Comparison of ENCODE assay signal across 25 cellular contexts in genomic region chr9:135305546-135306180, GRCh38.
DNase-seq lines count a peak whose midpoint lies in the region; ATAC-seq, FAIRE-seq and TF ChIP-seq lines count a peak whose summit lies in the region.
"Had no signal": no experiment of that assay in that cellular context is flagged by ENCODE, and none has a peak within 500 bp of the region (broad histone marks: within the 10 kb centered on the region; RNA-seq: fewer than 3 reads in every experiment).

No MANE protein-coding gene starts in this region.

- H4K20me1 ChIP-seq in HepG2 (ENCODE audit: insufficient read depth, low read length) = peaks cover 3% of the 10 kb centered on the region; the same call in 1 of the 2 replicates
- H4K20me1 ChIP-seq in osteoblast (ENCODE audit: insufficient read depth, low read length) = no peaks in the 10 kb centered on the region

- peaks cover 16 to 71% of the 10 kb centered on the region in 2 experiments; a peak in 4 of 5 replicates for H3K27me3 ChIP-seq in HepG2 (ENCODE audit: control insufficient read depth in 1 of 2, insufficient read depth in 2 of 2, low read length in 2 of 2)
- no peaks in the 10 kb centered on the region for H3K27me3 ChIP-seq in right lobe of liver
- H3K27me3 ChIP-seq in osteoblast (ENCODE audit: insufficient read depth, low read length) = no peaks in the 10 kb centered on the region

- no peak for DNase-seq in HepG2 (ENCODE audit: low spot score)
- no peak for DNase-seq in right lobe of liver
- DNase-seq in activated CD8-positive, alpha-beta memory T cell treated with anti-CD3 and anti-CD28 coated beads, Interleukin-2, amount 50 U/mL, for 48 hours = peak; percentile 13
- peak; percentile 60 for DNase-seq in osteoblast (ENCODE audit: insufficient read length, low spot score, missing footprints)
- no peak for DNase-seq in NCI-H2171 treated with DMSO at 0.1 percent for 48 hours (lab: John Stamatoyannopoulos, UW)
- no peak for DNase-seq in sciatic nerve (ENCODE audit: low spot score)
- DNase-seq in AG08396 (ENCODE audit: low spot score) = no peak
- DNase-seq: Caco-2, DMS 273 treated with DMSO at 0.1 percent for 48 hours, DMS79 treated with DMSO at 0.1 percent for 48 hours, GF-D8, KG1, NCI-H1048, NCI-H1417, NCI-H1694, NCI-H2029 treated with DMSO at 0.1 percent for 48 hours, NCI-H2227 treated with DMSO at 0.1 percent for 48 hours, NCI-H526 treated with DMSO at 0.1 percent for 48 hours, SHP77 had no signal

- TF ChIP-seq RAD21 in HepG2 (CRISPR knock-in tag; IDR thresholded peaks at IDR 0.05) = no peak

- H3K4me2 ChIP-seq in HepG2 (ENCODE audit: low read depth, low read length) (no peak overlapping the region), osteoblast (ENCODE audit: insufficient read depth, low read length) (no peak overlapping the region)
- H3K4me2 ChIP-seq: A549 had no signal

- H3K27ac ChIP-seq in HepG2 (ENCODE audit: extremely low read length, insufficient read depth, low read length) (no peak overlapping the region), right lobe of liver (no peak overlapping the region), osteoblast (ENCODE audit: low read depth, low read length) (no peak overlapping the region)
- H3K27ac ChIP-seq: A549, C4-2B, RWPE1 had no signal

- 3% methylated on average over 10 of the region's 12 CpGs for WGBS in HepG2 (ENCODE audit: low lambda C conversion rate)
- 53% methylated on average over 5 of the region's 12 CpGs for WGBS in right lobe of liver (ENCODE audit: insufficient coverage, low coverage, low lambda C conversion rate, missing lambda C conversion rate)

- H3K79me2 ChIP-seq in HepG2 (ENCODE audit: insufficient read depth, low read length) (no peaks in the 10 kb centered on the region), osteoblast (ENCODE audit: insufficient read depth, low read length) (no peaks in the 10 kb centered on the region)

- H3K9ac ChIP-seq in HepG2 (ENCODE audit: insufficient read depth, low read depth, low read length) = no peak overlapping the region

- CTCF ChIA-PET in HepG2 (lab: Yijun Ruan, JAX; ENCODE audit: low intra/inter-chr PET ratio, low total read pairs) = no interaction called here

- intact Hi-C loops in HepG2 (cut with micrococcal nuclease; ENCODE audit: unreplicated experiment) = no loop called here
- intact Hi-C loops in right lobe of liver (cut with DNase I) = no loop called here
- intact Hi-C loops in sciatic nerve (cut with DNase I) = no loop called here

- TF ChIP-seq POLR2A in HepG2 (IDR thresholded peaks at IDR 0.05; ENCODE audit: insufficient read depth in 1 of 2, low read depth in 2 of 2, low read length in 2 of 2) (no peak), right lobe of liver (IDR thresholded peaks at IDR 0.05) (no peak)

- H3K4me1 ChIP-seq in HepG2 (ENCODE audit: insufficient read depth, low read length) (no peaks in the 10 kb centered on the region), right lobe of liver (no peaks in the 10 kb centered on the region), osteoblast (ENCODE audit: insufficient read depth, low read length) (no peaks in the 10 kb centered on the region)
- H3K4me1 ChIP-seq: A549, Caco-2 had no signal

- in situ Hi-C loops in HepG2 (cut with HindIII; ENCODE audit: extremely low pct_ligation_motif_present, low pct_unique_long_range_greater_than_20kb) = no loop called here

- H3K4me3 ChIP-seq in HepG2 (replicated peaks in 1 of 3; ENCODE audit: insufficient read depth in 1 of 3, low read depth in 2 of 3, low read length in 3 of 3) = no peak overlapping the region
- H3K4me3 ChIP-seq in right lobe of liver = no peak overlapping the region
- H3K4me3 ChIP-seq in osteoblast (ENCODE audit: insufficient read depth, low read length) = no peak overlapping the region
- H3K4me3 ChIP-seq: A549 had no signal

- TF ChIP-seq CTCF in HepG2 (CRISPR knock-in tag; IDR thresholded peaks at IDR 0.05) (no peak), right lobe of liver (IDR thresholded peaks at IDR 0.05) (no peak), osteoblast (IDR thresholded peaks at IDR 0.05; ENCODE audit: extremely low read depth, low read depth, low read length) (no peak)

- H3K36me3 ChIP-seq in HepG2 (replicated peaks in 1 of 2; ENCODE audit: control insufficient read depth in 1 of 2, insufficient read depth in 2 of 2, low read length in 2 of 2) = no peaks in the 10 kb centered on the region
- H3K36me3 ChIP-seq in right lobe of liver = no peaks in the 10 kb centered on the region
- H3K36me3 ChIP-seq in osteoblast (ENCODE audit: insufficient read depth, low read length) = no peaks in the 10 kb centered on the region

- FAIRE-seq in HepG2 (lab: Jason Lieb, UNC) = no peak
- FAIRE-seq: A549, GM12891, HTR-8/SVneo had no signal

- H2AFZ ChIP-seq in HepG2 (ENCODE audit: low read length) = no peak overlapping the region
- H2AFZ ChIP-seq in osteoblast (ENCODE audit: low read length) = no peak overlapping the region

- ATAC-seq in HepG2 (no peak), right lobe of liver (no peak), sciatic nerve (no peak)
- ATAC-seq: A549; CD8-positive, alpha-beta T cell had no signal

- no TSS peak for BruUV-seq in HepG2 (replicated peaks; lab: Mats Ljungman, UMichigan)

- POLR2A ChIA-PET in HepG2 (lab: Yijun Ruan, JAX) = no interaction called here

- TF ChIP-seq EP300 in HepG2 (IDR thresholded peaks at IDR 0.05; ENCODE audit: low read depth in 2 of 2, low read length in 2 of 2) (no peak), HepG2 (CRISPR knock-in tag; IDR thresholded peaks at IDR 0.05; ENCODE audit: borderline replicate concordance) (no peak)

- no peaks in the 10 kb centered on the region for H3K9me3 ChIP-seq in HepG2 (ENCODE audit: low read length)
- H3K9me3 ChIP-seq in right lobe of liver = no peaks in the 10 kb centered on the region
- no peaks in the 10 kb centered on the region for H3K9me3 ChIP-seq in osteoblast (ENCODE audit: low read depth, low read length)
- H3K9me3 ChIP-seq: A549, Caco-2 had no signal

TF ChIP-seq in HepG2, 621 proteins besides CTCF, POLR2A, EP300 and RAD21:
- TF ChIP-seq ARID2 (CRISPR knock-in tag; IDR thresholded peaks at IDR 0.05; ENCODE audit: borderline replicate concordance) (no peak), SRSF4 (IDR thresholded peaks at IDR 0.05; ENCODE audit: low read depth, low read length, poor library complexity, severe bottlenecking) (no peak), HNRNPK (IDR thresholded peaks at IDR 0.05; ENCODE audit: low read depth, low read length, poor library complexity, severe bottlenecking) (peak; percentile 20), MAF1 (CRISPR knock-in tag; IDR thresholded peaks at IDR 0.05; ENCODE audit: borderline replicate concordance) (no peak), MXD4 (CRISPR knock-in tag; IDR thresholded peaks at IDR 0.05) (no peak)
- TF ChIP-seq, protein P1, sequence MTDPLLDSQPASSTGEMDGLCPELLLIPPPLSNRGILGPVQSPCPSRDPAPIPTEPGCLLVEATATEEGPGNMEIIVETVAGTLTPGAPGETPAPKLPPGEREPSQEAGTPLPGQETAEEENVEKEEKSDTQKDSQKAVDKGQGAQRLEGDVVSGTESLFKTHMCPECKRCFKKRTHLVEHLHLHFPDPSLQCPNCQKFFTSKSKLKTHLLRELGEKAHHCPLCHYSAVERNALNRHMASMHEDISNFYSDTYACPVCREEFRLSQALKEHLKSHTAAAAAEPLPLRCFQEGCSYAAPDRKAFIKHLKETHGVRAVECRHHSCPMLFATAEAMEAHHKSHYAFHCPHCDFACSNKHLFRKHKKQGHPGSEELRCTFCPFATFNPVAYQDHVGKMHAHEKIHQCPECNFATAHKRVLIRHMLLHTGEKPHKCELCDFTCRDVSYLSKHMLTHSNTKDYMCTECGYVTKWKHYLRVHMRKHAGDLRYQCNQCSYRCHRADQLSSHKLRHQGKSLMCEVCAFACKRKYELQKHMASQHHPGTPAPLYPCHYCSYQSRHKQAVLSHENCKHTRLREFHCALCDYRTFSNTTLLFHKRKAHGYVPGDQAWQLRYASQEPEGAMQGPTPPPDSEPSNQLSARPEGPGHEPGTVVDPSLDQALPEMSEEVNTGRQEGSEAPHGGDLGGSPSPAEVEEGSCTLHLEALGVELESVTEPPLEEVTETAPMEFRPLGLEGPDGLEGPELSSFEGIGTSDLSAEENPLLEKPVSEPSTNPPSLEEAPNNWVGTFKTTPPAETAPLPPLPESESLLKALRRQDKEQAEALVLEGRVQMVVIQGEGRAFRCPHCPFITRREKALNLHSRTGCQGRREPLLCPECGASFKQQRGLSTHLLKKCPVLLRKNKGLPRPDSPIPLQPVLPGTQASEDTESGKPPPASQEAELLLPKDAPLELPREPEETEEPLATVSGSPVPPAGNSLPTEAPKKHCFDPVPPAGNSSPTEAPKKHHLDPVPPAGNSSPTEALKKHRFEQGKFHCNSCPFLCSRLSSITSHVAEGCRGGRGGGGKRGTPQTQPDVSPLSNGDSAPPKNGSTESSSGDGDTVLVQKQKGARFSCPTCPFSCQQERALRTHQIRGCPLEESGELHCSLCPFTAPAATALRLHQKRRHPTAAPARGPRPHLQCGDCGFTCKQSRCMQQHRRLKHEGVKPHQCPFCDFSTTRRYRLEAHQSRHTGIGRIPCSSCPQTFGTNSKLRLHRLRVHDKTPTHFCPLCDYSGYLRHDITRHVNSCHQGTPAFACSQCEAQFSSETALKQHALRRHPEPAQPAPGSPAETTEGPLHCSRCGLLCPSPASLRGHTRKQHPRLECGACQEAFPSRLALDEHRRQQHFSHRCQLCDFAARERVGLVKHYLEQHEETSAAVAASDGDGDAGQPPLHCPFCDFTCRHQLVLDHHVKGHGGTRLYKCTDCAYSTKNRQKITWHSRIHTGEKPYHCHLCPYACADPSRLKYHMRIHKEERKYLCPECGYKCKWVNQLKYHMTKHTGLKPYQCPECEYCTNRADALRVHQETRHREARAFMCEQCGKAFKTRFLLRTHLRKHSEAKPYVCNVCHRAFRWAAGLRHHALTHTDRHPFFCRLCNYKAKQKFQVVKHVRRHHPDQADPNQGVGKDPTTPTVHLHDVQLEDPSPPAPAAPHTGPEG (CRISPR knock-in tag; IDR thresholded peaks at IDR 0.05) = no peak

Comparison
In these comparisons a context has a peak if more than half of its experiments do, and no peak if none do; other contexts are left out.
1. DNase-seq: peak in activated CD8-positive, alpha-beta memory T cell treated with anti-CD3 and anti-CD28 coated beads, Interleukin-2, amount 50 U/mL, for 48 hours (single experiment) and osteoblast (single experiment); none in HepG2 (single experiment), right lobe of liver (0 of 3), NCI-H2171 treated with DMSO at 0.1 percent for 48 hours (single experiment), sciatic nerve (single experiment) and AG08396 (single experiment).